ENCODE assay signal across 8 cellular contexts in the genomic region with DNA sequence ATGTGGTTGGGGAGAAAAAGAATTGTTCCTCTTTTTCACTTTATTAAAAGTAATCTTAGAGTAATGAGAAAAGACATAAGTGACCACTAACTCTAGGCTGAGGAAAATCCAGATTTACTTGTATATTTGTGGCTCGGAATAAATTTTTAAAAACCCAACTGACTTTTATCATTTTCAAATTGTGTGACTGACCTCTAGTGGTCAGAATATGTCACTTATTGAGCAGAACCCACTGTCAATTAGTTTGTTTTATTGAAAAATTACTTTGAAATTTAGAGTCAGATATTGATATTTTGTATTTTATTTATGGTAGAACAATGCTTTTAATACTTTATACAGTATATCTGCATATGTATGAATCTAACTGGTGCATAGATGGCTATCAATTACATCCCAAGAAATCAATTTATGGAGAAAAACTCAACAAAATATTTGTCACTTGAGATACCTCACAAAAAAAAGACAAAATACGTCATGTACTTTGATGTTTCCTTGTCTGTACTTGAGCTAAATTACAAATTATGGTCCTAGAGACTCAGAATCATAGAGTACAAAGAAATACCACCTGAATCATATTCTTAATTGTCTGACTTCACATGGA.
DNase-seq lines count a peak whose midpoint lies in the region; ATAC-seq, FAIRE-seq and TF ChIP-seq lines count a peak whose summit lies in the region.

No MANE protein-coding gene starts in this region.

- H3K4me1 ChIP-seq in endothelial cell of umbilical vein (ENCODE audit: control insufficient read depth, extremely low read depth, insufficient read depth, low read length) = no peaks in the 10 kb centered on the region
- no peaks in the 10 kb centered on the region for H3K4me1 ChIP-seq in psoas muscle

- H3K27ac ChIP-seq in endothelial cell of umbilical vein (ENCODE audit: insufficient read depth, low read depth, low read length) (no peak overlapping the region), psoas muscle (no peak overlapping the region)

- peak; percentile 79 for FAIRE-seq in endothelial cell of umbilical vein (lab: Jason Lieb, UNC)

- POLR2A ChIA-PET in endothelial cell of umbilical vein (lab: Charles Lee) = no interaction called here

- H3K27me3 ChIP-seq in endothelial cell of umbilical vein (ENCODE audit: control insufficient read depth in 2 of 2, insufficient read depth in 2 of 2, low read length in 2 of 2) = peaks cover 0 to 4% of the 10 kb centered on the region in 2 experiments
- H3K27me3 ChIP-seq in psoas muscle (ENCODE audit: insufficient read depth in 3 of 3, low read length in 2 of 3) = peaks cover 0 to 2% (median 0%) of the 10 kb centered on the region in 3 donors

- ATAC-seq in psoas muscle (no peak), HG02938 (IDR thresholded peaks at IDR 0.05; ENCODE audit: unreplicated experiment) (no peak), GM21381 (IDR thresholded peaks at IDR 0.05; ENCODE audit: unreplicated experiment) (no peak)

- TF ChIP-seq POLR2A in endothelial cell of umbilical vein (IDR thresholded peaks at IDR 0.05; ENCODE audit: low read depth, low read length) = no peak

- H3K4me3 ChIP-seq in endothelial cell of umbilical vein (replicated peaks in 1 of 3; ENCODE audit: insufficient read depth in 1 of 3, low read depth in 1 of 3, low read length in 3 of 3) (no peak overlapping the region), psoas muscle (no peak overlapping the region)

- CTCF ChIA-PET in endothelial cell of umbilical vein (lab: Charles Lee) = interaction anchor here (1.0 kb wide), 2 partner anchors 596 to 910 kb away, joined by 3 read pairs; no protein-coding TSS in a partner anchor

- H3K9me1 ChIP-seq in endothelial cell of umbilical vein (replicated peaks; ENCODE audit: control insufficient read depth, extremely low read depth, insufficient read depth, low read length) = no peaks in the 10 kb centered on the region

- DNase-seq in NOMO-1 treated with DMSO at 0.1 percent for 48 hours (lab: John Stamatoyannopoulos, UW; ENCODE audit: unreplicated experiment) = peak; percentile 4
- no peak for DNase-seq in NOMO-1 treated with dmso at 0.1 percent for 144 hours (lab: John Stamatoyannopoulos, UW; ENCODE audit: unreplicated experiment)
- peak; percentile 2 for DNase-seq in NCI-H2171 (lab: John Stamatoyannopoulos, UW)
- peak; percentile 27 for DNase-seq in endothelial cell of umbilical vein (ENCODE audit: low read depth, low spot score)
- no peak for DNase-seq in psoas muscle
- DNase-seq in activated CD4-positive, CD25-positive, alpha-beta regulatory T cell treated with anti-CD3 and anti-CD28 coated beads, Interleukin-2, amount 50 U/mL, for 72 hours = no peak

- H4K20me1 ChIP-seq in endothelial cell of umbilical vein (replicated peaks; ENCODE audit: control insufficient read depth, extremely low read depth, insufficient read depth, low read length) = no peaks in the 10 kb centered on the region

- no peaks in the 10 kb centered on the region for H3K36me3 ChIP-seq in endothelial cell of umbilical vein (ENCODE audit: control insufficient read depth in 2 of 2, extremely low read depth in 1 of 2, insufficient read depth in 2 of 2, low read length in 2 of 2)
- no peaks in the 10 kb centered on the region for H3K36me3 ChIP-seq in psoas muscle (ENCODE audit: insufficient read depth in 1 of 2, low read depth in 1 of 2)

- H3K9me3 ChIP-seq in endothelial cell of umbilical vein (replicated peaks; ENCODE audit: control insufficient read depth, insufficient read depth, low read length) (no peaks in the 10 kb centered on the region), psoas muscle (no peaks in the 10 kb centered on the region)

- H3K9ac ChIP-seq in endothelial cell of umbilical vein (replicated peaks; ENCODE audit: extremely low read depth, insufficient read depth, low read length) = no peak overlapping the region

- WGBS in psoas muscle, 3 donors = 18 to 19% (median 19%) methylated on average over 2 of the region's 2 CpGs

- TF ChIP-seq CTCF in endothelial cell of umbilical vein (IDR thresholded peaks at IDR 0.05; ENCODE audit: extremely low read depth in 1 of 2, insufficient read depth in 1 of 2, low read depth in 1 of 2, low read length in 2 of 2) (peak in 1 of 2 donors; percentile 34), psoas muscle (IDR thresholded peaks at IDR 0.05) (peak; percentile 45)

- intact Hi-C loops in endothelial cell of umbilical vein (cut with micrococcal nuclease) (loop anchor here (1.0 to 10.0 kb wide), 4 partner anchors 299 to 767 kb away; no protein-coding TSS in a partner anchor), psoas muscle (cut with DNase I) (loop anchor here in 1 of 2 donors (5.0 kb wide), 1 partner anchor 299 kb away; no protein-coding TSS in a partner anchor)

- dilution Hi-C loops in endothelial cell of umbilical vein (cut with MboI; ENCODE audit: extremely low pct_ligation_motif_present, low sequenced_read_pairs) = no loop called here

- BruUV-seq in endothelial cell of umbilical vein (replicated peaks; lab: Mats Ljungman, UMichigan) = no TSS peak

- H2AFZ ChIP-seq in endothelial cell of umbilical vein (ENCODE audit: low read depth, low read length) = no peak overlapping the region

- H3K4me2 ChIP-seq in endothelial cell of umbilical vein (ENCODE audit: insufficient read depth, low read length) = no peak overlapping the region

- H3K79me2 ChIP-seq in endothelial cell of umbilical vein (ENCODE audit: control insufficient read depth, insufficient read depth, low read length) = no peaks in the 10 kb centered on the region

TF ChIP-seq in endothelial cell of umbilical vein, 7 proteins besides CTCF, POLR2A, EP300 and RAD21:
- TF ChIP-seq JUN (IDR thresholded peaks at IDR 0.05; ENCODE audit: borderline replicate concordance, insufficient read depth, insufficient read length, low read depth) (no peak), EZH2 (IDR thresholded peaks at IDR 0.05; ENCODE audit: borderline replicate concordance, low read depth, low read length, severe bottlenecking) (no peak)
TF ChIP-seq in endothelial cell of umbilical vein: peak in this region for 0.

Comparison
In these comparisons a context has a peak if more than half of its experiments do, and no peak if none do; other contexts are left out.
1. DNase-seq: peak in NOMO-1 treated with DMSO at 0.1 percent for 48 hours (single experiment), NCI-H2171 (single experiment) and endothelial cell of umbilical vein (single experiment); none in NOMO-1 treated with dmso at 0.1 percent for 144 hours (single experiment), psoas muscle (0 of 2) and activated CD4-positive, CD25-positive, alpha-beta regulatory T cell treated with anti-CD3 and anti-CD28 coated beads, Interleukin-2, amount 50 U/mL, for 72 hours (single experiment).